ENCODE assay signal across 8 cellular contexts in genomic region chr22:22942511-22943329, GRCh38. TPM values are rescaled to one million over a fixed set of nuclear protein-coding genes. Genes with fewer than 3 reads are reported as not detected.
A peak's percentile ranks its signal among the peaks of the same experiment; 100 is the strongest.
DNase-seq lines count a peak whose midpoint lies in the region; ATAC-seq and TF ChIP-seq lines count a peak whose summit lies in the region.

No MANE protein-coding gene starts in this region.

- H3K4me1 Mint-ChIP-seq in activated B cell treated with CpG ODN at 0.5 μM for 24 hours: peaks cover 90% of the 10 kb centered on the region
- peaks cover 10% of the 10 kb centered on the region for H3K4me1 Mint-ChIP-seq in central memory CD8-positive, alpha-beta T cell

- 60% methylated on average over 12 of the region's 12 CpGs for WGBS in liver

- ATAC-seq in activated B cell treated with CpG ODN at 0.5 μM for 24 hours (ENCODE audit: low read depth) (peak; percentile 75), HG03520 (IDR thresholded peaks at IDR 0.05; ENCODE audit: unreplicated experiment) (no peak)
- ATAC-seq in central memory CD8-positive, alpha-beta T cell (replicated peaks; ENCODE audit: extremely low read depth, poor library complexity, severe bottlenecking): peak; percentile 75

- H3K4me3 Mint-ChIP-seq in activated B cell treated with CpG ODN at 0.5 μM for 24 hours: peak overlapping the region; percentile 29
- no peak overlapping the region for H3K4me3 Mint-ChIP-seq in central memory CD8-positive, alpha-beta T cell

- H3K9me3 ChIP-seq in liver (ENCODE audit: control insufficient read depth in 4 of 4, low read length in 3 of 4): no peaks in the 10 kb centered on the region

- no peak overlapping the region for H3K27ac ChIP-seq in liver (ENCODE audit: low read depth in 1 of 2, low read length in 2 of 2)

- no peak overlapping the region for H3K9ac ChIP-seq in liver (ENCODE audit: low read depth in 1 of 2, low read length in 2 of 2)

- intact Hi-C loops in activated B cell treated with CpG ODN at 0.5 μM for 24 hours (cut with micrococcal nuclease): loop anchor here (1.0 to 10.0 kb wide), 5 partner anchors 12 to 912 kb away; no protein-coding TSS in a partner anchor

- H3K36me3 ChIP-seq in liver (ENCODE audit: control insufficient read depth in 4 of 4, insufficient read depth in 3 of 4, low read depth in 1 of 4, low read length in 3 of 4): no peaks in the 10 kb centered on the region

- TF ChIP-seq RAD21 in liver (IDR thresholded peaks at IDR 0.05): peak; percentile 56 to 67

- TF ChIP-seq CTCF in activated B cell treated with CpG ODN at 0.5 μM for 24 hours (IDR thresholded peaks at IDR 0.05): peak; percentile 27
- peak; percentile 47 for TF ChIP-seq CTCF in liver (IDR thresholded peaks at IDR 0.05; ENCODE audit: low read depth, low read length, missing input control)

- H3K27me3 ChIP-seq in liver (ENCODE audit: control insufficient read depth in 4 of 4, insufficient read depth in 4 of 4, low read length in 3 of 4): no peaks in the 10 kb centered on the region

- no peaks in the 10 kb centered on the region for H3K36me3 Mint-ChIP-seq in activated B cell treated with CpG ODN at 0.5 μM for 24 hours (ENCODE audit: low read depth)
- no peaks in the 10 kb centered on the region for H3K36me3 Mint-ChIP-seq in central memory CD8-positive, alpha-beta T cell (ENCODE audit: insufficient read depth)

- H3K4me1 ChIP-seq in liver (ENCODE audit: control insufficient read depth in 4 of 4, insufficient read depth in 4 of 4, low read length in 3 of 4): no peaks in the 10 kb centered on the region

- no peak overlapping the region for H3K4me3 ChIP-seq in liver (ENCODE audit: low read depth in 1 of 3, low read length in 3 of 3)

- peak overlapping the region; percentile 85 for H3K27ac Mint-ChIP-seq in activated B cell treated with CpG ODN at 0.5 μM for 24 hours
- no peak overlapping the region for H3K27ac Mint-ChIP-seq in central memory CD8-positive, alpha-beta T cell (ENCODE audit: low read depth)

- CTCF ChIA-PET in activated B cell treated with CpG ODN at 0.5 μM for 24 hours (lab: Charles Lee): interaction anchor here (0.6 to 17.9 kb wide), 22 partner anchors 9 to 736 kb away, joined by 3 to 365 read pairs (median 5); partner anchors contain the start of gene IGLL5

- POLR2A ChIA-PET in activated B cell treated with CpG ODN at 0.5 μM for 24 hours (lab: Charles Lee): interaction anchor here (0.5 to 18.5 kb wide), 15 partner anchors 7 to 585 kb away, joined by 3 to 701 read pairs (median 7); partner anchors contain the start of gene IGLL5

- no peaks in the 10 kb centered on the region for H3K9me3 Mint-ChIP-seq in activated B cell treated with CpG ODN at 0.5 μM for 24 hours
- no peaks in the 10 kb centered on the region for H3K9me3 Mint-ChIP-seq in central memory CD8-positive, alpha-beta T cell

- no peaks in the 10 kb centered on the region for H3K27me3 Mint-ChIP-seq in activated B cell treated with CpG ODN at 0.5 μM for 24 hours
- H3K27me3 Mint-ChIP-seq in central memory CD8-positive, alpha-beta T cell: no peaks in the 10 kb centered on the region

- DNase-seq in DMS153 treated with DMSO at 0.1 percent for 48 hours (lab: John Stamatoyannopoulos, UW; ENCODE audit: unreplicated experiment): peak; percentile 14
- no peak for DNase-seq in DMS153 (lab: John Stamatoyannopoulos, UW)
- DNase-seq in NCI-H128 (lab: John Stamatoyannopoulos, UW; ENCODE audit: unreplicated experiment): peak; percentile 7
- peak; percentile 62 for DNase-seq in activated B cell treated with CpG ODN at 0.5 μM for 24 hours
- DNase-seq in central memory CD8-positive, alpha-beta T cell (ENCODE audit: low spot score in 2 of 2): peak; percentile 62 to 67
- DNase-seq in stimulated activated CD4-positive, alpha-beta T cell treated with anti-CD3 and anti-CD28 coated beads, TNF-alpha, amount 100 ng/mL, for 48 hours (ENCODE audit: low read depth in 3 of 3): peak; percentile 64 to 81 (median 68)

TF ChIP-seq in liver, 16 proteins besides CTCF, POLR2A, EP300 and RAD21:
- TF ChIP-seq NR2F2 (IDR thresholded peaks at IDR 0.05): no peak
- no peak for TF ChIP-seq ATF3 (IDR thresholded peaks at IDR 0.05)
- TF ChIP-seq REST (IDR thresholded peaks at IDR 0.05): no peak
- no peak for TF ChIP-seq JUND (IDR thresholded peaks at IDR 0.05)
- no peak for TF ChIP-seq RXRA (IDR thresholded peaks at IDR 0.05)
- no peak for TF ChIP-seq GABPA (IDR thresholded peaks at IDR 0.05 in 1 of 2, conservative IDR thresholded peaks at IDR 0.05 in 1 of 2)
- TF ChIP-seq EGR1 (IDR thresholded peaks at IDR 0.05; ENCODE audit: low read depth in 2 of 2): no peak
- TF ChIP-seq ZBTB33 (IDR thresholded peaks at IDR 0.05): no peak
- no peak for TF ChIP-seq FOXA1 (IDR thresholded peaks at IDR 0.05)
- no peak for TF ChIP-seq MAX (IDR thresholded peaks at IDR 0.05)
- TF ChIP-seq YY1 (IDR thresholded peaks at IDR 0.05): no peak
- TF ChIP-seq HNF4A (conservative IDR thresholded peaks at IDR 0.05): no peak
TF ChIP-seq in liver: peak in this region for 0.

RNA-seq across cellular contexts. Expression of gene IGLL5, which starts 55.1 kb away (rescaled TPM):
- total RNA-seq in activated B cell treated with CpG ODN at 0.5 μM for 24 hours (189 and 195 TPM in 2 replicates), liver (1 to 10 TPM; 1.3 to 1.9 TPM)
- 10 to 100 TPM in 1 of 2 donors, 1 to 10 TPM in 1; 5.0 to 13.4 TPM for polyA plus RNA-seq in liver

Comparison
In these comparisons a context has a peak if more than half of its experiments do, and no peak if none do; other contexts are left out.
1. RNA of gene IGLL5, which starts 55.1 kb away (total RNA-seq): 189 to 195 TPM in activated B cell treated with CpG ODN at 0.5 μM for 24 hours; 1.3 to 1.9 TPM in liver; every median in the first group is over 10 times any median in the second.